8 cellular contexts compared by ENCODE assay signal in the genomic region with DNA sequence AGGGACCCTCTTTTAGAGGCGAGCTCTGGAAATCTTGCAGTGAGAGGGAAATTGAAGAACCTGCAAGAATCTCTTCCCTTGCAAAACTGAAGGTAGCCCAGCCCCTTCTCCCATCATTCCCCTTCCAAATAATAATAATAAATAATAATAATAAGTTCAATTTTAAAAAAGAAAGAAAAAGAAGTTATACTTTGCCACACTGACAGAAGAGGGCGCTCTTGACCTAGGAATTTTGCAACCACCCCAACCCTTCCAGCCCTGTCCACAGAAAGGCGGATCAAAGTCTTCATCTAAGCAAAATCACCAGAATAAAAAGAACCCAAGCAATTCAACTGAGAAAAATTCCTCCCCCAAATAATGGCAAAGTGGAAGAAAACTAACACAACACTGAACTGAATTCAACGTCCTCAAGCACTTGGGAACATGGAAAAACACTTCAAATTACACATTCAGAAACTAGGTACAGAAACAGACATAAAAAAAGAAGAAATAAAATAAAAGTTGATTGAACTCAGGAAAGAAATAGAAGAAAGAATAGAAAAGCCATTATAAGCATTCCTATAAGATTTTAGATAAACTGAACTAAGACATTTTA.
DNase-seq lines count a peak whose midpoint lies in the region; ATAC-seq and TF ChIP-seq lines count a peak whose summit lies in the region.

No MANE protein-coding gene starts in this region.

- H3K4me3 ChIP-seq in SU-DHL-6 (ENCODE audit: insufficient read depth, low read length, poor library complexity, severe bottlenecking): no peak overlapping the region

- no peaks in the 10 kb centered on the region for H4K20me1 ChIP-seq in SU-DHL-6 (ENCODE audit: low read depth, low read length)

- H3K4me2 ChIP-seq in SU-DHL-6 (ENCODE audit: low read depth, low read length, poor library complexity, severe bottlenecking): no peak overlapping the region

- H3K9ac ChIP-seq in SU-DHL-6 (ENCODE audit: low read length): no peak overlapping the region

- H2AFZ ChIP-seq in SU-DHL-6 (ENCODE audit: low read depth, low read length, severe bottlenecking): no peak overlapping the region

- H3K36me3 ChIP-seq in SU-DHL-6 (ENCODE audit: low read length): no peaks in the 10 kb centered on the region

- no peaks in the 10 kb centered on the region for H3K9me2 ChIP-seq in SU-DHL-6 (replicated peaks; ENCODE audit: insufficient read depth, low read length)

- peak; percentile 56 for TF ChIP-seq CTCF in SU-DHL-6 (IDR thresholded peaks at IDR 0.05; ENCODE audit: insufficient read depth, low read length, poor library complexity, severe bottlenecking)

- H3F3A ChIP-seq in SU-DHL-6 (ENCODE audit: insufficient read depth): no peaks in the 10 kb centered on the region

- DNase-seq in DMS 273 (lab: John Stamatoyannopoulos, UW; ENCODE audit: unreplicated experiment): peak; percentile 69
- no peak for DNase-seq in DMS 273 treated with DMSO at 0.1 percent for 48 hours (lab: John Stamatoyannopoulos, UW)
- peak; percentile 36 for DNase-seq in MV-4-11 (lab: John Stamatoyannopoulos, UW)
- peak; percentile 75 for DNase-seq in astrocyte of the hippocampus (ENCODE audit: low read depth, low spot score)
- peak; percentile 66 for DNase-seq in iris pigment epithelial cell (ENCODE audit: low read depth)
- DNase-seq in stimulated activated CD4-positive, alpha-beta T cell treated with anti-CD3 and anti-CD28 coated beads, Interleukin-4, amount 100 ng/mL, for 1 hour: peak; percentile 42

- no peak for ATAC-seq in HG03135 (IDR thresholded peaks at IDR 0.05; ENCODE audit: unreplicated experiment)

- no peaks in the 10 kb centered on the region; the same call in 1 of the 2 replicates for H3K9me3 ChIP-seq in SU-DHL-6 (ENCODE audit: insufficient read depth, low read length)

- no peaks in the 10 kb centered on the region for H3K27me3 ChIP-seq in SU-DHL-6 (ENCODE audit: low read length)

- H3K27ac ChIP-seq in SU-DHL-6 (ENCODE audit: low read depth, low read length): no peak overlapping the region

- H3K79me2 ChIP-seq in SU-DHL-6 (ENCODE audit: insufficient read depth, low read length): no peaks in the 10 kb centered on the region
